Comparison of ENCODE assay signal across 8 cellular contexts in the genomic region with DNA sequence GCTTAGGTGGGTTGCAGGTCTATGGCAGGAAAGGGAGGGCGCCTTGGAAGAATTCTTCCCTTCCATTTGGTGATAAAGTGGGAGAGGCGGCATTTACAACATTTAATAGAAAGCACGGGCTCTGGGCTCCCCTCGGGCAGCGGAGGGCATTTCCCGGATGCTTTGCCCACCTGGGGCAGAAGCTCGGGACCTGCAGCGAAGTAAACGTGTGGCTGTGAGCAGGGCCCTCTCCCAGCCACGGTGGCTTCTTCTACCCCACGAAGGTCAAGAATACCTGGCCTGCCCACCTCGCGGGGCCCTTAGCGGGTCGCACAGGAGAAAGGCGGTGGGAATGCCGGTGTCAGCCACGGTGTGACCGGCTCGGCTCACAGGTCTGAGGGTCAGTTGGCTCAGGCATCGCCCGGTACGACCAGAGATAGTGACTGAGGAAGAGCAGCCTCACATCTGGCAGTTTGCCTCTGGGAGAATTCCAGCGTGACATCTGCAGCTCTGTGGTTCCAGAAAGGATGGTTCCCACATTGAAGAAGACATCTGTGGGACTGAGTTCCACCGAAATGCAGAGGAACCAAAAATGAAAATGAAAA. TPM values are rescaled to one million over a fixed set of nuclear protein-coding genes. Genes with fewer than 3 reads are reported as not detected.
DNase-seq lines count a peak whose midpoint lies in the region; ATAC-seq and TF ChIP-seq lines count a peak whose summit lies in the region.

No MANE protein-coding gene starts in this region.

- no peak for TF ChIP-seq CTCF in GM10266 (IDR thresholded peaks at IDR 0.05; ENCODE audit: control insufficient read depth, insufficient read depth, low read depth, missing control alignments)
- TF ChIP-seq CTCF in left ventricle myocardium inferior (IDR thresholded peaks at IDR 0.05; ENCODE audit: borderline replicate concordance), result no peak

- peak overlapping the region; percentile 79 for H3K4me3 ChIP-seq in left ventricle myocardium inferior

- H3K4me1 Mint-ChIP-seq in activated T-helper 2 cell treated with anti-CD3 and anti-CD28 coated beads, Interferon-gamma antibody, Interleukin-2, Interleukin-4, amounts not matched to agents 10 μg/mL and 5 μg/mL and 100 μg/mL, durations not matched to agents 14 hours and 24 hours and 36 hours (ENCODE audit: low read depth), result peaks cover 21% of the 10 kb centered on the region

- peaks cover 59% of the 10 kb centered on the region for H3K4me1 ChIP-seq in left ventricle myocardium inferior

- peaks cover 20% of the 10 kb centered on the region for H3K27me3 ChIP-seq in left ventricle myocardium inferior (ENCODE audit: low read depth)

- H3K4me3 Mint-ChIP-seq in activated T-helper 2 cell treated with anti-CD3 and anti-CD28 coated beads, Interferon-gamma antibody, Interleukin-2, Interleukin-4, amounts not matched to agents 10 μg/mL and 5 μg/mL and 100 μg/mL, durations not matched to agents 14 hours and 24 hours and 36 hours (ENCODE audit: low read depth), result peak overlapping the region; percentile 83

- no peaks in the 10 kb centered on the region for H3K9me3 Mint-ChIP-seq in activated T-helper 2 cell treated with anti-CD3 and anti-CD28 coated beads, Interferon-gamma antibody, Interleukin-2, Interleukin-4, amounts not matched to agents 10 μg/mL and 5 μg/mL and 100 μg/mL, durations not matched to agents 14 hours and 24 hours and 36 hours

- ATAC-seq in HG02678 (IDR thresholded peaks at IDR 0.05; ENCODE audit: unreplicated experiment), result peak; percentile 25

- peak overlapping the region; percentile 90 for H3K27ac ChIP-seq in left ventricle myocardium inferior (replicated peaks)

- H3K27me3 Mint-ChIP-seq in activated T-helper 2 cell treated with anti-CD3 and anti-CD28 coated beads, Interferon-gamma antibody, Interleukin-2, Interleukin-4, amounts not matched to agents 10 μg/mL and 5 μg/mL and 100 μg/mL, durations not matched to agents 14 hours and 24 hours and 36 hours (ENCODE audit: low read depth), result peaks cover 71% of the 10 kb centered on the region

- no peaks in the 10 kb centered on the region for H3K36me3 Mint-ChIP-seq in activated T-helper 2 cell treated with anti-CD3 and anti-CD28 coated beads, Interferon-gamma antibody, Interleukin-2, Interleukin-4, amounts not matched to agents 10 μg/mL and 5 μg/mL and 100 μg/mL, durations not matched to agents 14 hours and 24 hours and 36 hours (ENCODE audit: low read depth)

- H3K36me3 ChIP-seq in left ventricle myocardium inferior, result no peaks in the 10 kb centered on the region

- peak overlapping the region; percentile 60 for H3K27ac Mint-ChIP-seq in activated T-helper 2 cell treated with anti-CD3 and anti-CD28 coated beads, Interferon-gamma antibody, Interleukin-2, Interleukin-4, amounts not matched to agents 10 μg/mL and 5 μg/mL and 100 μg/mL, durations not matched to agents 14 hours and 24 hours and 36 hours

- no peaks in the 10 kb centered on the region for H3K9me3 ChIP-seq in left ventricle myocardium inferior (replicated peaks)

- intact Hi-C loops in activated T-helper 2 cell treated with anti-CD3 and anti-CD28 coated beads, Interferon-gamma antibody, Interleukin-2, Interleukin-4, amounts not matched to agents 10 μg/mL and 5 μg/mL and 100 μg/mL, durations not matched to agents 14 hours and 24 hours and 36 hours (cut with micrococcal nuclease), result loop anchor here (10.0 kb wide), 1 partner anchor 127 kb away; a partner anchor contains a TSS
- intact Hi-C loops in left ventricle myocardium inferior (cut with micrococcal nuclease), result no loop called here

- peak; percentile 28 for DNase-seq in GM10266 (ENCODE audit: extremely low spot score)
- DNase-seq in activated T-helper 2 cell treated with anti-CD3 and anti-CD28 coated beads, Interferon-gamma antibody, Interleukin-2, Interleukin-4, amounts not matched to agents 10 μg/mL and 5 μg/mL and 100 μg/mL, durations not matched to agents 14 hours and 24 hours and 36 hours (ENCODE audit: low spot score), result no peak
- DNase-seq in left ventricle myocardium inferior, result peak; percentile 61
- peak; percentile 30 for DNase-seq in putamen (ENCODE audit: low spot score)
- no peak for DNase-seq in central memory CD4-positive, alpha-beta T cell
- no peak for DNase-seq in NCI-H82 (lab: John Stamatoyannopoulos, UW)
- DNase-seq in NCI-H2081 treated with DMSO at 0.1 percent for 48 hours (lab: John Stamatoyannopoulos, UW), result no peak

RNA-seq across cellular contexts. Expression of a gene that starts 0.6 kb away (rescaled TPM):
- 0.74 and 1.0 TPM in 2 replicates for total RNA-seq in activated T-helper 2 cell treated with anti-CD3 and anti-CD28 coated beads, Interferon-gamma antibody, Interleukin-2, Interleukin-4, amounts not matched to agents 10 μg/mL and 5 μg/mL and 100 μg/mL, durations not matched to agents 14 hours and 24 hours and 36 hours
- 50.8 TPM for total RNA-seq in left ventricle myocardium inferior

Comparison
In these comparisons a context has a peak if more than half of its experiments do, and no peak if none do; other contexts are left out.
1. DNase-seq: peak in GM10266 (single experiment), left ventricle myocardium inferior (single experiment) and putamen (single experiment); none in activated T-helper 2 cell treated with anti-CD3 and anti-CD28 coated beads, Interferon-gamma antibody, Interleukin-2, Interleukin-4, amounts not matched to agents 10 μg/mL and 5 μg/mL and 100 μg/mL, durations not matched to agents 14 hours and 24 hours and 36 hours (single experiment), central memory CD4-positive, alpha-beta T cell (single experiment), NCI-H82 (single experiment) and NCI-H2081 treated with DMSO at 0.1 percent for 48 hours (single experiment).
2. RNA of a gene that starts 0.6 kb away (total RNA-seq): 50.8 TPM in left ventricle myocardium inferior (single experiment); 0.74 to 1.0 TPM in activated T-helper 2 cell treated with anti-CD3 and anti-CD28 coated beads, Interferon-gamma antibody, Interleukin-2, Interleukin-4, amounts not matched to agents 10 μg/mL and 5 μg/mL and 100 μg/mL, durations not matched to agents 14 hours and 24 hours and 36 hours; every median in the first group is over 10 times any median in the second.